12 cellular contexts compared by ENCODE assay signal in genomic region chr7:20240080-20240926, GRCh38. TPM values are rescaled to one million over a fixed set of nuclear protein-coding genes. Genes with fewer than 3 reads are reported as not detected.
DNase-seq lines count a peak whose midpoint lies in the region; ATAC-seq and TF ChIP-seq lines count a peak whose summit lies in the region.
"Had no signal": no experiment of that assay in that cellular context is flagged by ENCODE, and none has a peak within 500 bp of the region (broad histone marks: within the 10 kb centered on the region; RNA-seq: fewer than 3 reads in every experiment).

No MANE protein-coding gene starts in this region.

- intact Hi-C loops in psoas muscle (cut with DNase I) = no loop called here
- intact Hi-C loops in Right ventricle myocardium inferior (cut with DNase I) = no loop called here

- DNase-seq in DMS79 treated with DMSO at 0.1 percent for 48 hours (lab: John Stamatoyannopoulos, UW) (peak; percentile 44), SK-N-MC (ENCODE audit: low read depth, low spot score) (no peak), foreskin melanocyte (no peak), COLO829 (ENCODE audit: low spot score) (no peak), psoas muscle (no peak), Right ventricle myocardium inferior (ENCODE audit: missing footprints) (no peak)
- DNase-seq: NCI-H446 treated with DMSO at 0.1 percent for 48 hours had no signal

- peak; percentile 33 for ATAC-seq in GM19372 (IDR thresholded peaks at IDR 0.05; ENCODE audit: low read depth, unreplicated experiment)
- ATAC-seq in HG02973 (IDR thresholded peaks at IDR 0.05; ENCODE audit: unreplicated experiment) = peak; percentile 50
- ATAC-seq in psoas muscle = no peak
- no peak for ATAC-seq in Right ventricle myocardium inferior

- no peaks in the 10 kb centered on the region for H3K4me1 ChIP-seq in psoas muscle
- H3K4me1 ChIP-seq: parathyroid adenoma had no signal

- no peak overlapping the region for H3K4me3 ChIP-seq in SK-N-MC
- H3K4me3 ChIP-seq in psoas muscle = no peak overlapping the region
- H3K4me3 ChIP-seq: hepatocyte had no signal

- no peaks in the 10 kb centered on the region for H3K9me3 ChIP-seq in SK-N-MC (ENCODE audit: low read depth, low read length)
- H3K9me3 ChIP-seq in psoas muscle = no peaks in the 10 kb centered on the region

- H3K27ac ChIP-seq in SK-N-MC = 0 out of 2 replicates have a peak overlapping the region, but pooled peaks have one; percentile 10
- no peak overlapping the region for H3K27ac ChIP-seq in psoas muscle
- H3K27ac ChIP-seq: C4-2B, parathyroid adenoma had no signal

- H3K27me3 ChIP-seq in psoas muscle (ENCODE audit: insufficient read depth in 3 of 3, low read length in 2 of 3) = no peaks in the 10 kb centered on the region
- H3K27me3 ChIP-seq: hepatocyte had no signal

- TF ChIP-seq CTCF in psoas muscle (IDR thresholded peaks at IDR 0.05) = no peak

- H3K36me3 ChIP-seq in SK-N-MC (ENCODE audit: insufficient read depth, low read length) (no peaks in the 10 kb centered on the region), psoas muscle (ENCODE audit: insufficient read depth in 1 of 2, low read depth in 1 of 2) (no peaks in the 10 kb centered on the region)

- 80 to 83% (median 81%) methylated on average over 9 of the region's 9 CpGs for WGBS in psoas muscle, 3 donors

- no peak overlapping the region for H3K9ac ChIP-seq in SK-N-MC (ENCODE audit: insufficient read length)
- H3K9ac ChIP-seq: parathyroid adenoma had no signal

RNA-seq across cellular contexts. Expression of gene MACC1, which starts 23.1 kb away (rescaled TPM):
- under 1 TPM in 1 of 4 donors, not detected in 3; 0.04 TPM for total RNA-seq in psoas muscle
- polyA plus RNA-seq in psoas muscle = under 1 TPM in 1 of 3 donors, not detected in 2; under 0.01 TPM
- 0.16 TPM for total RNA-seq in Right ventricle myocardium inferior

Comparison
In these comparisons a context has a peak if more than half of its experiments do, and no peak if none do; other contexts are left out.
1. ATAC-seq: peak in GM19372 (single experiment) and HG02973 (single experiment); none in psoas muscle (0 of 4) and Right ventricle myocardium inferior (single experiment).